In genomic region chr16:31071861-31072260, GRCh38 we compare ENCODE assay signal across 9 cellular contexts. TPM values are rescaled to one million over a fixed set of nuclear protein-coding genes. Genes with fewer than 3 reads are reported as not detected.
DNase-seq lines count a peak whose midpoint lies in the region; ATAC-seq, FAIRE-seq and TF ChIP-seq lines count a peak whose summit lies in the region.
"Had no signal": no experiment of that assay in that cellular context is flagged by ENCODE, and none has a peak within 500 bp of the region (broad histone marks: within the 10 kb centered on the region; RNA-seq: fewer than 3 reads in every experiment).

No MANE protein-coding gene starts in this region.

- H3K4me2 ChIP-seq in H9 (ENCODE audit: insufficient read depth, insufficient read length, low read length) (peak overlapping the region; percentile 89), keratinocyte (ENCODE audit: control insufficient read depth, extremely low read depth, insufficient read depth, low read depth, low read length) (peak overlapping the region; percentile 81)

- no peak overlapping the region for H3K23ac ChIP-seq in H9 (ENCODE audit: insufficient read length, low read depth, low read length)

- no peak for DNase-seq in AG04450 (ENCODE audit: low read depth, low spot score)
- no peak for DNase-seq in H9
- no peak for DNase-seq in activated CD8-positive, alpha-beta T cell treated with anti-CD3 and anti-CD28 coated beads, Interleukin-2, amount 10 ng/mL, durations not matched to agents 7 days and 5 days
- no peak for DNase-seq in keratinocyte (ENCODE audit: low read depth, low spot score)
- no peak for DNase-seq in Peyer's patch
- no peak for DNase-seq in cerebellar nuclear complex (lab: John Stamatoyannopoulos, UW)
- no peak for DNase-seq in middle frontal gyrus (ENCODE audit: extremely low spot score, low spot score)
- DNase-seq: stimulated activated CD4-positive, alpha-beta T cell treated with anti-CD3 and anti-CD28 coated beads, Interleukin-2, amount 100 ng/mL, for 48 hours had no signal

- peaks cover 3 to 11% (median 8%) of the 10 kb centered on the region in 3 experiments; a peak in 5 of 7 replicates for H3K36me3 Mint-ChIP-seq in H9 (ENCODE audit: insufficient read depth in 1 of 3, low read depth in 3 of 3)
- peaks cover 26% of the 10 kb centered on the region for H3K36me3 Mint-ChIP-seq in activated CD8-positive, alpha-beta T cell treated with anti-CD3 and anti-CD28 coated beads, Interleukin-2, amount 10 ng/mL, durations not matched to agents 7 days and 5 days (ENCODE audit: low read depth)

- no peak overlapping the region for H3K14ac ChIP-seq in H9 (ENCODE audit: insufficient read depth, low read length)

- H3K27ac Mint-ChIP-seq in H9, result peak overlapping the region in 1 of 3 experiments; percentile 94; a peak in 2 of 7 replicates
- H3K27ac Mint-ChIP-seq in activated CD8-positive, alpha-beta T cell treated with anti-CD3 and anti-CD28 coated beads, Interleukin-2, amount 10 ng/mL, durations not matched to agents 7 days and 5 days, result peak overlapping the region; percentile 99

- POLR2A ChIA-PET in AG04450 (lab: Yijun Ruan, JAX), result interaction anchor here (0.6 to 2.3 kb wide), 3 partner anchors 39 to 381 kb away, joined by 3 to 13 read pairs (median 4); partner anchors contain the start of genes FUS and STX4
- POLR2A ChIA-PET in activated CD8-positive, alpha-beta T cell treated with anti-CD3 and anti-CD28 coated beads, Interleukin-2, amount 10 ng/mL, durations not matched to agents 7 days and 5 days (lab: Charles Lee), result interaction anchor here (0.6 to 1.5 kb wide), 3 partner anchors 9 to 117 kb away, joined by 3 read pairs; partner anchors contain the start of gene FUS

- no peak overlapping the region for H3K4ac ChIP-seq in H9 (ENCODE audit: low read depth, low read length)

- peak overlapping the region; percentile 99 for H3K4me3 ChIP-seq in AG04450 (ENCODE audit: low read depth, low read length)
- peak overlapping the region; percentile 82 to 94 (median 91) for H3K4me3 ChIP-seq in keratinocyte (ENCODE audit: control insufficient read depth in 2 of 3, extremely low read depth in 1 of 3, insufficient read depth in 2 of 3, low read depth in 1 of 3, low read length in 3 of 3)
- peak overlapping the region in 2 of 4 donors; percentile 92 to 94 for H3K4me3 ChIP-seq in Peyer's patch

- H3K27me3 Mint-ChIP-seq in H9 (ENCODE audit: low read depth), result no peaks in the 10 kb centered on the region
- H3K27me3 Mint-ChIP-seq in activated CD8-positive, alpha-beta T cell treated with anti-CD3 and anti-CD28 coated beads, Interleukin-2, amount 10 ng/mL, durations not matched to agents 7 days and 5 days (ENCODE audit: low read depth), result no peaks in the 10 kb centered on the region

- H3K9me3 Mint-ChIP-seq in H9, result no peaks in the 10 kb centered on the region; a peak in 1 of 5 replicates
- H3K9me3 Mint-ChIP-seq in activated CD8-positive, alpha-beta T cell treated with anti-CD3 and anti-CD28 coated beads, Interleukin-2, amount 10 ng/mL, durations not matched to agents 7 days and 5 days (ENCODE audit: insufficient read depth), result no peaks in the 10 kb centered on the region

- H2BK120ac ChIP-seq in H9 (ENCODE audit: low read depth, low read length, poor library complexity, severe bottlenecking), result no peak overlapping the region

- H3K4me1 Mint-ChIP-seq in H9, result peaks cover 16 to 20% of the 10 kb centered on the region in 2 experiments
- peaks cover 46% of the 10 kb centered on the region for H3K4me1 Mint-ChIP-seq in activated CD8-positive, alpha-beta T cell treated with anti-CD3 and anti-CD28 coated beads, Interleukin-2, amount 10 ng/mL, durations not matched to agents 7 days and 5 days (ENCODE audit: low read depth)

- H3K23me2 ChIP-seq in H9 (ENCODE audit: insufficient read length, low read depth, low read length, poor library complexity, severe bottlenecking), result peaks cover 9% of the 10 kb centered on the region

- no peak overlapping the region for H3T11ph ChIP-seq in H9 (ENCODE audit: low read length)

- peaks cover 27% of the 10 kb centered on the region; the same call in 1 of the 2 replicates for H3K79me2 ChIP-seq in H9 (ENCODE audit: insufficient read depth, low read length)
- H3K79me2 ChIP-seq in keratinocyte (ENCODE audit: control insufficient read depth, insufficient read depth, low read length), result peaks cover 72% of the 10 kb centered on the region

- peak overlapping the region; percentile 92 to 93 for H3K4me3 Mint-ChIP-seq in H9
- peak overlapping the region; percentile 99 for H3K4me3 Mint-ChIP-seq in activated CD8-positive, alpha-beta T cell treated with anti-CD3 and anti-CD28 coated beads, Interleukin-2, amount 10 ng/mL, durations not matched to agents 7 days and 5 days

- H2AK5ac ChIP-seq in H9 (ENCODE audit: insufficient read length, low read length), result no peak overlapping the region

- dilution Hi-C loops in keratinocyte (cut with MboI; ENCODE audit: extremely low pct_ligation_motif_present, low sequenced_read_pairs), result no loop called here

- no peak overlapping the region for H3K18ac ChIP-seq in H9 (ENCODE audit: insufficient read length, low read depth, low read length)

- no peak overlapping the region for H4K91ac ChIP-seq in H9 (ENCODE audit: insufficient read length, low read depth, low read length)

- no peak overlapping the region for H4K8ac ChIP-seq in H9 (replicated peaks; ENCODE audit: insufficient read length, low read depth, low read length)

- no peak overlapping the region for H2BK12ac ChIP-seq in H9 (ENCODE audit: insufficient read length, low read depth, low read length)

- no peaks in the 10 kb centered on the region for H3K9me1 ChIP-seq in keratinocyte (ENCODE audit: control insufficient read depth, extremely low read depth, insufficient read depth, low read length)

- FAIRE-seq in keratinocyte (lab: Jason Lieb, UNC), result no peak

- H3K27me3 ChIP-seq in AG04450 (ENCODE audit: control insufficient read depth, insufficient read depth, low read length) (no peaks in the 10 kb centered on the region), H9 (ENCODE audit: insufficient read depth, low read length) (no peaks in the 10 kb centered on the region), keratinocyte (ENCODE audit: control insufficient read depth, extremely low read depth, insufficient read depth, low read length) (no peaks in the 10 kb centered on the region), Peyer's patch (no peaks in the 10 kb centered on the region)

- H3K9ac ChIP-seq in H9 (ENCODE audit: extremely low read depth, insufficient read length, low read length) (no peak overlapping the region), keratinocyte (ENCODE audit: control insufficient read depth, extremely low read depth, insufficient read depth, low read length) (peak overlapping the region; percentile 92)

- no peak overlapping the region for H2BK20ac ChIP-seq in H9 (ENCODE audit: low read depth, low read length, poor library complexity, severe bottlenecking)

- H4K20me1 ChIP-seq in H9 (ENCODE audit: control insufficient read depth, insufficient read depth, insufficient read length) (no peaks in the 10 kb centered on the region), keratinocyte (ENCODE audit: control insufficient read depth, extremely low read depth, insufficient read depth, low read length) (no peaks in the 10 kb centered on the region)

- no peak overlapping the region for H2BK5ac ChIP-seq in H9 (ENCODE audit: insufficient read length, low read length)

- H4K5ac ChIP-seq in H9 (ENCODE audit: insufficient read length, low read depth, low read length), result no peak overlapping the region

- H3K56ac ChIP-seq in H9 (ENCODE audit: insufficient read length, low read depth, low read length), result no peak overlapping the region

- peaks cover 2 to 7% of the 10 kb centered on the region in 2 experiments for H3K36me3 ChIP-seq in keratinocyte (ENCODE audit: control insufficient read depth in 2 of 2, extremely low read depth in 1 of 2, insufficient read depth in 2 of 2, low read length in 2 of 2)
- H3K36me3 ChIP-seq in Peyer's patch, result peaks cover 0 to 8% (median 0%) of the 10 kb centered on the region in 3 donors

- peaks cover 12% of the 10 kb centered on the region for H3K79me1 ChIP-seq in H9 (ENCODE audit: insufficient read depth, low read depth, low read length, poor library complexity, severe bottlenecking)

- TF ChIP-seq POLR2A in Peyer's patch (IDR thresholded peaks at IDR 0.05), result no peak

- peaks cover 4% of the 10 kb centered on the region; the same call in 1 of the 2 replicates for H3K9me3 ChIP-seq in AG04450 (ENCODE audit: control insufficient read depth, insufficient read depth, low read length)
- no peaks in the 10 kb centered on the region for H3K9me3 ChIP-seq in H9 (ENCODE audit: control insufficient read depth, low read depth, low read length)
- no peaks in the 10 kb centered on the region for H3K9me3 ChIP-seq in keratinocyte (ENCODE audit: control insufficient read depth, low read depth, low read length)
- H3K9me3 ChIP-seq in Peyer's patch, result no peaks in the 10 kb centered on the region

- no peaks in the 10 kb centered on the region for H3K4me1 ChIP-seq in H9 (ENCODE audit: insufficient read depth, low read length)
- H3K4me1 ChIP-seq in keratinocyte (ENCODE audit: control insufficient read depth, extremely low read depth, insufficient read depth, low read length), result peaks cover 11% of the 10 kb centered on the region
- peaks cover 4 to 30% (median 6%) of the 10 kb centered on the region in 4 donors for H3K4me1 ChIP-seq in Peyer's patch

- ATAC-seq in activated CD8-positive, alpha-beta T cell treated with anti-CD3 and anti-CD28 coated beads, Interleukin-2, amount 10 ng/mL, durations not matched to agents 7 days and 5 days, result no peak
- no peak for ATAC-seq in GM19324 (IDR thresholded peaks at IDR 0.05; ENCODE audit: low FRiP score, unreplicated experiment)

- TF ChIP-seq CTCF in AG04450 (IDR thresholded peaks at IDR 0.05; ENCODE audit: low read depth, low read length) (no peak), H9 (conservative IDR thresholded peaks at IDR 0.05) (no peak), keratinocyte (optimal IDR thresholded peaks at IDR 0.05 in 1 of 3, IDR thresholded peaks at IDR 0.05 in 1 of 3, conservative IDR thresholded peaks at IDR 0.05 in 1 of 3; ENCODE audit: extremely low read depth in 1 of 3, insufficient read depth in 2 of 3, low read length in 3 of 3) (no peak), Peyer's patch (IDR thresholded peaks at IDR 0.05) (no peak)

- H2AFZ ChIP-seq in H9 (ENCODE audit: low read length) (no peak overlapping the region), keratinocyte (ENCODE audit: control insufficient read depth, low read length) (no peak overlapping the region)

- no peak overlapping the region for H2BK15ac ChIP-seq in H9 (ENCODE audit: low read depth, low read length)

- no CpG with 5 or more reads among the region's 4 CpGs for WGBS in H9 (ENCODE audit: extremely low coverage, insufficient read length, low lambda C conversion rate)

- CTCF ChIA-PET in AG04450 (lab: Charles Lee), result interaction anchor here (0.9 to 1.0 kb wide), 2 partner anchors 71 to 87 kb away, joined by 3 read pairs; partner anchors contain the start of gene HSD3B7
- CTCF ChIA-PET in activated CD8-positive, alpha-beta T cell treated with anti-CD3 and anti-CD28 coated beads, Interleukin-2, amount 10 ng/mL, durations not matched to agents 7 days and 5 days (lab: Charles Lee), result no interaction called here

- H3K27ac ChIP-seq in AG04450 (ENCODE audit: low read depth, low read length) (peak overlapping the region; percentile 94), H9 (ENCODE audit: insufficient read length, low read depth, low read length) (no peak overlapping the region), keratinocyte (ENCODE audit: control insufficient read depth, insufficient read depth, low read length) (peak overlapping the region; percentile 84), Peyer's patch (peak overlapping the region in 1 of 4 donors; percentile 95)

RNA-seq across cellular contexts. Expression of gene ZNF668, which starts 2.2 kb away (rescaled TPM):
- polyA plus RNA-seq in AG04450 (2011; rRNA removed) (5.9 and 8.6 TPM in 2 replicates), keratinocyte (5.5 to 9.4 TPM (median 8.3 TPM) in 3 replicates)
- 6.0 and 8.0 TPM in 2 replicates for polyA minus RNA-seq in AG04450 (2011; rRNA and poly(A)+ RNA removed)
- total RNA-seq in H9 (2021) (18.6 and 19.6 TPM in 2 replicates), Peyer's patch (10 to 100 TPM in 2 of 4 donors, 1 to 10 TPM in 2; 3.3 to 17.2 (median 11.4) TPM)
- 10 to 100 TPM; 20.8 to 22.2 TPM for total RNA-seq in activated CD8-positive, alpha-beta T cell treated with anti-CD3 and anti-CD28 coated beads, Interleukin-2, amount 10 ng/mL, durations not matched to agents 7 days and 5 days
- polyA plus RNA-seq in keratinocyte (2011; ENCODE audit: low read depth), result 3.1 TPM
- 5.9 and 11.3 TPM in 2 replicates for polyA plus RNA-seq in keratinocyte (2011; cell fraction: cytosol; rRNA removed)
- polyA plus RNA-seq in keratinocyte (2011; cell fraction: nucleus; rRNA removed), result 7.9 and 12.8 TPM in 2 replicates
- polyA plus RNA-seq in keratinocyte (2012; ENCODE audit: low replicate concordance), result 4.5 and 12.3 TPM in 2 replicates
- 5.4 to 9.5 TPM (median 5.5 TPM) in 3 replicates for polyA minus RNA-seq in keratinocyte
- 20.7 TPM for polyA minus RNA-seq in keratinocyte (2011; cell fraction: cytosol; rRNA and poly(A)+ RNA removed)
- polyA minus RNA-seq in keratinocyte (2011; cell fraction: nucleus; rRNA and poly(A)+ RNA removed), result 12.0 and 13.3 TPM in 2 replicates

RNA-seq across cellular contexts. Expression of gene ZNF646, which starts 2.4 kb away (rescaled TPM):
- polyA plus RNA-seq in AG04450 (2011; rRNA removed) (2.4 and 4.5 TPM in 2 replicates), keratinocyte (2.5 to 4.3 TPM (median 2.7 TPM) in 3 replicates)
- 5.6 and 17.0 TPM in 2 replicates for polyA minus RNA-seq in AG04450 (2011; rRNA and poly(A)+ RNA removed)
- total RNA-seq in H9 (2021) (25.9 and 29.2 TPM in 2 replicates), Peyer's patch (10 to 100 TPM; 11.6 to 42.1 (median 29.8) TPM)
- total RNA-seq in activated CD8-positive, alpha-beta T cell treated with anti-CD3 and anti-CD28 coated beads, Interleukin-2, amount 10 ng/mL, durations not matched to agents 7 days and 5 days, result 10 to 100 TPM; 26.0 to 30.3 TPM
- 2.2 TPM for polyA plus RNA-seq in keratinocyte (2011; ENCODE audit: low read depth)
- 1.6 and 2.7 TPM in 2 replicates for polyA plus RNA-seq in keratinocyte (2011; cell fraction: cytosol; rRNA removed)
- 10.6 and 15.0 TPM in 2 replicates for polyA plus RNA-seq in keratinocyte (2011; cell fraction: nucleus; rRNA removed)
- polyA plus RNA-seq in keratinocyte (2012; ENCODE audit: low replicate concordance), result 4.9 and 5.4 TPM in 2 replicates
- 5.8 to 38.2 TPM (median 8.7 TPM) in 3 replicates for polyA minus RNA-seq in keratinocyte
- 6.5 TPM for polyA minus RNA-seq in keratinocyte (2011; cell fraction: cytosol; rRNA and poly(A)+ RNA removed)
- 16.4 and 18.3 TPM in 2 replicates for polyA minus RNA-seq in keratinocyte (2011; cell fraction: nucleus; rRNA and poly(A)+ RNA removed)

RNA-seq across cellular contexts. Expression of gene PRSS53, which starts 16.9 kb away (rescaled TPM):
- polyA plus RNA-seq in AG04450 (2011; rRNA removed), result 0.67 and 0.79 TPM in 2 replicates
- 0.51 and 1.3 TPM in 2 replicates for polyA minus RNA-seq in AG04450 (2011; rRNA and poly(A)+ RNA removed)
- 2.8 and 3.6 TPM in 2 replicates for total RNA-seq in H9 (2021)
- 1 to 10 TPM; 5.3 to 6.8 TPM for total RNA-seq in activated CD8-positive, alpha-beta T cell treated with anti-CD3 and anti-CD28 coated beads, Interleukin-2, amount 10 ng/mL, durations not matched to agents 7 days and 5 days
- polyA plus RNA-seq in keratinocyte, result 0.50 to 1.2 TPM (median 0.97 TPM) in 3 replicates
- polyA plus RNA-seq in keratinocyte (2011; ENCODE audit: low read depth), result 0.15 TPM
- polyA plus RNA-seq in keratinocyte (2011; cell fraction: cytosol; rRNA removed), result 0.06 and 0.30 TPM in 2 replicates
- 6.4 and 8.1 TPM in 2 replicates for polyA plus RNA-seq in keratinocyte (2011; cell fraction: nucleus; rRNA removed)
- 0.29 and 0.71 TPM in 2 replicates for polyA plus RNA-seq in keratinocyte (2012; ENCODE audit: low replicate concordance)
- 0.90 to 1.2 TPM (median 0.92 TPM) in 3 replicates for polyA minus RNA-seq in keratinocyte
- polyA minus RNA-seq in keratinocyte (2011; cell fraction: cytosol; rRNA and poly(A)+ RNA removed), result not detected
- polyA minus RNA-seq in keratinocyte (2011; cell fraction: nucleus; rRNA and poly(A)+ RNA removed), result 0.95 and 1.2 TPM in 2 replicates
- total RNA-seq in Peyer's patch, result 10 to 100 TPM in 2 of 4 donors, 1 to 10 TPM in 2; 6.8 to 18.4 (median 12.0) TPM

RNA-seq across cellular contexts. Expression of gene VKORC1, which starts 22.7 kb away (rescaled TPM):
- 210 and 272 TPM in 2 replicates for polyA plus RNA-seq in AG04450 (2011; rRNA removed)
- 118 and 162 TPM in 2 replicates for polyA minus RNA-seq in AG04450 (2011; rRNA and poly(A)+ RNA removed)
- total RNA-seq in H9 (2021), result 93.9 and 94.5 TPM in 2 replicates
- 10 to 100 TPM; 71.6 to 78.8 TPM for total RNA-seq in activated CD8-positive, alpha-beta T cell treated with anti-CD3 and anti-CD28 coated beads, Interleukin-2, amount 10 ng/mL, durations not matched to agents 7 days and 5 days
- polyA plus RNA-seq in keratinocyte, result 73.6 to 118 TPM (median 96.1 TPM) in 3 replicates
- 4.4 TPM for polyA plus RNA-seq in keratinocyte (2011; ENCODE audit: low read depth)
- 92.3 and 99.5 TPM in 2 replicates for polyA plus RNA-seq in keratinocyte (2011; cell fraction: cytosol; rRNA removed)
- 65.3 and 73.1 TPM in 2 replicates for polyA plus RNA-seq in keratinocyte (2011; cell fraction: nucleus; rRNA removed)
- polyA plus RNA-seq in keratinocyte (2012; ENCODE audit: low replicate concordance), result 66.2 and 66.8 TPM in 2 replicates
- polyA minus RNA-seq in keratinocyte, result 70.2 to 111 TPM (median 76.4 TPM) in 3 replicates
- 56.4 TPM for polyA minus RNA-seq in keratinocyte (2011; cell fraction: cytosol; rRNA and poly(A)+ RNA removed)
- 16.5 and 21.4 TPM in 2 replicates for polyA minus RNA-seq in keratinocyte (2011; cell fraction: nucleus; rRNA and poly(A)+ RNA removed)
- total RNA-seq in Peyer's patch, result 100 to 1,000 TPM in 2 of 4 donors, 10 to 100 TPM in 2; 20.6 to 207 (median 102) TPM

RNA-seq across cellular contexts. Expression of gene BCKDK, which starts 36.3 kb away (rescaled TPM):
- 31.6 and 42.3 TPM in 2 replicates for polyA plus RNA-seq in AG04450 (2011; rRNA removed)
- 33.0 and 40.9 TPM in 2 replicates for polyA minus RNA-seq in AG04450 (2011; rRNA and poly(A)+ RNA removed)
- 55.7 and 57.0 TPM in 2 replicates for total RNA-seq in H9 (2021)
- total RNA-seq in activated CD8-positive, alpha-beta T cell treated with anti-CD3 and anti-CD28 coated beads, Interleukin-2, amount 10 ng/mL, durations not matched to agents 7 days and 5 days, result 10 to 100 TPM; 38.9 TPM
- 17.2 to 35.7 TPM (median 19.9 TPM) in 3 replicates for polyA plus RNA-seq in keratinocyte
- polyA plus RNA-seq in keratinocyte (2011; ENCODE audit: low read depth), result 6.6 TPM
- 20.0 and 36.7 TPM in 2 replicates for polyA plus RNA-seq in keratinocyte (2011; cell fraction: cytosol; rRNA removed)
- 16.4 and 20.7 TPM in 2 replicates for polyA plus RNA-seq in keratinocyte (2011; cell fraction: nucleus; rRNA removed)
- 30.4 and 38.5 TPM in 2 replicates for polyA plus RNA-seq in keratinocyte (2012; ENCODE audit: low replicate concordance)
- polyA minus RNA-seq in keratinocyte, result 15.3 to 56.4 TPM (median 16.2 TPM) in 3 replicates
- polyA minus RNA-seq in keratinocyte (2011; cell fraction: cytosol; rRNA and poly(A)+ RNA removed), result 32.4 TPM
- polyA minus RNA-seq in keratinocyte (2011; cell fraction: nucleus; rRNA and poly(A)+ RNA removed), result 7.4 and 9.0 TPM in 2 replicates
- 10 to 100 TPM; 30.5 to 71.4 (median 41.8) TPM for total RNA-seq in Peyer's patch
